ENCODE assay signal across 11 cellular contexts in the genomic region with DNA sequence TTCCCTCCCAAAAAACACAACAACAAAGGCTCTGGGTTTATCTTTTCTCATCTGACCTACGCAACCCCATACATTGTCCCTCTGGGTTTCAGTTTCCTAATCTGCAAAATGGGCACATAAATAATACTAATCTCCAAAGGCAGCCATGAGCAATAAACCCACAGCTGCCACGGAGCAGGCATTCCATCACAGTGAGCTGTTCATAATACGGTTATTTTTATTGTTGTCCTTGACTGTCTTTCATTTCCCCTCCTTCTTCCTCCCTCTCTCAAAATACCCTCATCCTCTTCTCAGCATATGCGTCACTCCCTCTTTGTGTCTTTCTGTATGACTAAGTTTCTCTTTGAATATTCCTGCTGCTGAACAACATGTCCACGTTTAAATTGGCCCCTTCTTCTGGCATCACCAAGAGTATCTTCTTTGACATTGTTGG.
DNase-seq lines count a peak whose midpoint lies in the region; ATAC-seq and TF ChIP-seq lines count a peak whose summit lies in the region.
"Had no signal": no experiment of that assay in that cellular context is flagged by ENCODE, and none has a peak within 500 bp of the region (broad histone marks: within the 10 kb centered on the region; RNA-seq: fewer than 3 reads in every experiment).

No MANE protein-coding gene starts in this region.

- TF ChIP-seq CTCF in CD4-positive, alpha-beta T cell (IDR thresholded peaks at IDR 0.05) = no peak
- no peak for TF ChIP-seq CTCF in GM23338 (conservative IDR thresholded peaks at IDR 0.05; ENCODE audit: low read depth in 2 of 2)

- no peaks in the 10 kb centered on the region for H3K4me1 ChIP-seq in GM23338 (ENCODE audit: insufficient read depth)
- H3K4me1 ChIP-seq: lower lobe of right lung had no signal

- H3K4me1 Mint-ChIP-seq in CD4-positive, alpha-beta T cell (ENCODE audit: low read depth) = peaks cover 20% of the 10 kb centered on the region
- no peaks in the 10 kb centered on the region for H3K4me1 Mint-ChIP-seq in GM23338

- no peak overlapping the region for H3K27ac ChIP-seq in CD4-positive, alpha-beta T cell (ENCODE audit: low read depth, low read length)
- no peak overlapping the region for H3K27ac ChIP-seq in GM23338 (ENCODE audit: low read depth)
- H3K27ac ChIP-seq: lower lobe of right lung had no signal

- no peak overlapping the region for H3K27ac Mint-ChIP-seq in CD4-positive, alpha-beta T cell
- no peak overlapping the region for H3K27ac Mint-ChIP-seq in GM23338

- H3K9me2 ChIP-seq in GM23338 (ENCODE audit: insufficient read depth) = no peaks in the 10 kb centered on the region

- H3K36me3 Mint-ChIP-seq in CD4-positive, alpha-beta T cell (ENCODE audit: low read depth) = no peaks in the 10 kb centered on the region
- no peaks in the 10 kb centered on the region; the same call in 1 of the 3 replicates for H3K36me3 Mint-ChIP-seq in GM23338 (ENCODE audit: low read depth)

- POLR2A ChIA-PET in CD4-positive, alpha-beta T cell (lab: Charles Lee) = no interaction called here

- H2AFZ ChIP-seq in GM23338 = no peak overlapping the region

- H3K9me3 Mint-ChIP-seq in CD4-positive, alpha-beta T cell = no peaks in the 10 kb centered on the region
- peaks cover 8% of the 10 kb centered on the region for H3K9me3 Mint-ChIP-seq in GM23338

- ATAC-seq in GM19372 (IDR thresholded peaks at IDR 0.05; ENCODE audit: low read depth, unreplicated experiment) (peak; percentile 66), HG03378 (IDR thresholded peaks at IDR 0.05; ENCODE audit: unreplicated experiment) (peak; percentile 73), GM21576 (IDR thresholded peaks at IDR 0.05; ENCODE audit: unreplicated experiment) (no peak), GM23338 (no peak)
- no peak for ATAC-seq in CD4-positive, alpha-beta T cell (ENCODE audit: poor library complexity)
- ATAC-seq: lower lobe of right lung had no signal

- no peaks in the 10 kb centered on the region for H3K79me2 ChIP-seq in GM23338 (replicated peaks; ENCODE audit: insufficient read depth)

- intact Hi-C loops in CD4-positive, alpha-beta T cell (cut with DNase I, micrococcal nuclease) = no loop called here

- no peak overlapping the region for H3K4me3 Mint-ChIP-seq in CD4-positive, alpha-beta T cell
- no peak overlapping the region for H3K4me3 Mint-ChIP-seq in GM23338

- H3K4me2 ChIP-seq in GM23338 = no peak overlapping the region

- no peaks in the 10 kb centered on the region for H4K20me1 ChIP-seq in GM23338 (replicated peaks; ENCODE audit: insufficient read depth)

- CTCF ChIA-PET in CD4-positive, alpha-beta T cell (lab: Charles Lee) = no interaction called here

- H3K27me3 Mint-ChIP-seq in CD4-positive, alpha-beta T cell = no peaks in the 10 kb centered on the region
- H3K27me3 Mint-ChIP-seq in GM23338 (ENCODE audit: insufficient read depth, low read depth, poor library complexity) = peaks cover 2% of the 10 kb centered on the region

- no peaks in the 10 kb centered on the region for H3K36me3 ChIP-seq in GM23338 (ENCODE audit: insufficient read depth)
- H3K36me3 ChIP-seq: lower lobe of right lung had no signal

- DNase-seq in EL (peak; percentile 75), astrocyte of the hippocampus (ENCODE audit: low read depth, low spot score) (peak; percentile 29), COLO668 (lab: John Stamatoyannopoulos, UW; ENCODE audit: unreplicated experiment) (no peak), GM23338 (ENCODE audit: low spot score) (no peak)
- no peak for DNase-seq in CD4-positive, alpha-beta T cell
- DNase-seq: cerebellar nuclear complex, GF-D8, lower lobe of right lung had no signal

- H3K4me3 ChIP-seq in GM23338 = no peak overlapping the region
- H3K4me3 ChIP-seq: lower lobe of right lung had no signal

- H3F3A ChIP-seq in GM23338 (replicated peaks; ENCODE audit: low read depth) = no peaks in the 10 kb centered on the region

- no peaks in the 10 kb centered on the region for H3K9me3 ChIP-seq in CD4-positive, alpha-beta T cell (ENCODE audit: control insufficient read depth, low read length)
- H3K9me3 ChIP-seq: lower lobe of right lung had no signal

- no peaks in the 10 kb centered on the region for H3K27me3 ChIP-seq in CD4-positive, alpha-beta T cell (ENCODE audit: control insufficient read depth, insufficient read depth, low read length)
- H3K27me3 ChIP-seq in GM23338 (ENCODE audit: insufficient read depth) = no peaks in the 10 kb centered on the region

TF ChIP-seq in GM23338, 12 proteins besides CTCF, POLR2A, EP300 and RAD21:
- TF ChIP-seq ZNF331 (CRISPR knock-in tag; IDR thresholded peaks at IDR 0.05; ENCODE audit: low read depth) (no peak), POLR2AphosphoS5 (IDR thresholded peaks at IDR 0.05; ENCODE audit: low read depth) (no peak), CREB1 (CRISPR knock-in tag; IDR thresholded peaks at IDR 0.05; ENCODE audit: low read depth) (no peak), EZH2phosphoT487 (IDR thresholded peaks at IDR 0.05; ENCODE audit: unreplicated experiment) (no peak), ZNF114 (CRISPR knock-in tag; IDR thresholded peaks at IDR 0.05) (no peak), NANOG (IDR thresholded peaks at IDR 0.05; ENCODE audit: borderline replicate concordance) (no peak), EZH2 (IDR thresholded peaks at IDR 0.05; ENCODE audit: low read depth, unreplicated experiment) (no peak), STAT1 (IDR thresholded peaks at IDR 0.05; ENCODE audit: unreplicated experiment) (no peak), JUNB (IDR thresholded peaks at IDR 0.05; ENCODE audit: unreplicated experiment) (no peak)
- TF ChIP-seq, protein P1, sequence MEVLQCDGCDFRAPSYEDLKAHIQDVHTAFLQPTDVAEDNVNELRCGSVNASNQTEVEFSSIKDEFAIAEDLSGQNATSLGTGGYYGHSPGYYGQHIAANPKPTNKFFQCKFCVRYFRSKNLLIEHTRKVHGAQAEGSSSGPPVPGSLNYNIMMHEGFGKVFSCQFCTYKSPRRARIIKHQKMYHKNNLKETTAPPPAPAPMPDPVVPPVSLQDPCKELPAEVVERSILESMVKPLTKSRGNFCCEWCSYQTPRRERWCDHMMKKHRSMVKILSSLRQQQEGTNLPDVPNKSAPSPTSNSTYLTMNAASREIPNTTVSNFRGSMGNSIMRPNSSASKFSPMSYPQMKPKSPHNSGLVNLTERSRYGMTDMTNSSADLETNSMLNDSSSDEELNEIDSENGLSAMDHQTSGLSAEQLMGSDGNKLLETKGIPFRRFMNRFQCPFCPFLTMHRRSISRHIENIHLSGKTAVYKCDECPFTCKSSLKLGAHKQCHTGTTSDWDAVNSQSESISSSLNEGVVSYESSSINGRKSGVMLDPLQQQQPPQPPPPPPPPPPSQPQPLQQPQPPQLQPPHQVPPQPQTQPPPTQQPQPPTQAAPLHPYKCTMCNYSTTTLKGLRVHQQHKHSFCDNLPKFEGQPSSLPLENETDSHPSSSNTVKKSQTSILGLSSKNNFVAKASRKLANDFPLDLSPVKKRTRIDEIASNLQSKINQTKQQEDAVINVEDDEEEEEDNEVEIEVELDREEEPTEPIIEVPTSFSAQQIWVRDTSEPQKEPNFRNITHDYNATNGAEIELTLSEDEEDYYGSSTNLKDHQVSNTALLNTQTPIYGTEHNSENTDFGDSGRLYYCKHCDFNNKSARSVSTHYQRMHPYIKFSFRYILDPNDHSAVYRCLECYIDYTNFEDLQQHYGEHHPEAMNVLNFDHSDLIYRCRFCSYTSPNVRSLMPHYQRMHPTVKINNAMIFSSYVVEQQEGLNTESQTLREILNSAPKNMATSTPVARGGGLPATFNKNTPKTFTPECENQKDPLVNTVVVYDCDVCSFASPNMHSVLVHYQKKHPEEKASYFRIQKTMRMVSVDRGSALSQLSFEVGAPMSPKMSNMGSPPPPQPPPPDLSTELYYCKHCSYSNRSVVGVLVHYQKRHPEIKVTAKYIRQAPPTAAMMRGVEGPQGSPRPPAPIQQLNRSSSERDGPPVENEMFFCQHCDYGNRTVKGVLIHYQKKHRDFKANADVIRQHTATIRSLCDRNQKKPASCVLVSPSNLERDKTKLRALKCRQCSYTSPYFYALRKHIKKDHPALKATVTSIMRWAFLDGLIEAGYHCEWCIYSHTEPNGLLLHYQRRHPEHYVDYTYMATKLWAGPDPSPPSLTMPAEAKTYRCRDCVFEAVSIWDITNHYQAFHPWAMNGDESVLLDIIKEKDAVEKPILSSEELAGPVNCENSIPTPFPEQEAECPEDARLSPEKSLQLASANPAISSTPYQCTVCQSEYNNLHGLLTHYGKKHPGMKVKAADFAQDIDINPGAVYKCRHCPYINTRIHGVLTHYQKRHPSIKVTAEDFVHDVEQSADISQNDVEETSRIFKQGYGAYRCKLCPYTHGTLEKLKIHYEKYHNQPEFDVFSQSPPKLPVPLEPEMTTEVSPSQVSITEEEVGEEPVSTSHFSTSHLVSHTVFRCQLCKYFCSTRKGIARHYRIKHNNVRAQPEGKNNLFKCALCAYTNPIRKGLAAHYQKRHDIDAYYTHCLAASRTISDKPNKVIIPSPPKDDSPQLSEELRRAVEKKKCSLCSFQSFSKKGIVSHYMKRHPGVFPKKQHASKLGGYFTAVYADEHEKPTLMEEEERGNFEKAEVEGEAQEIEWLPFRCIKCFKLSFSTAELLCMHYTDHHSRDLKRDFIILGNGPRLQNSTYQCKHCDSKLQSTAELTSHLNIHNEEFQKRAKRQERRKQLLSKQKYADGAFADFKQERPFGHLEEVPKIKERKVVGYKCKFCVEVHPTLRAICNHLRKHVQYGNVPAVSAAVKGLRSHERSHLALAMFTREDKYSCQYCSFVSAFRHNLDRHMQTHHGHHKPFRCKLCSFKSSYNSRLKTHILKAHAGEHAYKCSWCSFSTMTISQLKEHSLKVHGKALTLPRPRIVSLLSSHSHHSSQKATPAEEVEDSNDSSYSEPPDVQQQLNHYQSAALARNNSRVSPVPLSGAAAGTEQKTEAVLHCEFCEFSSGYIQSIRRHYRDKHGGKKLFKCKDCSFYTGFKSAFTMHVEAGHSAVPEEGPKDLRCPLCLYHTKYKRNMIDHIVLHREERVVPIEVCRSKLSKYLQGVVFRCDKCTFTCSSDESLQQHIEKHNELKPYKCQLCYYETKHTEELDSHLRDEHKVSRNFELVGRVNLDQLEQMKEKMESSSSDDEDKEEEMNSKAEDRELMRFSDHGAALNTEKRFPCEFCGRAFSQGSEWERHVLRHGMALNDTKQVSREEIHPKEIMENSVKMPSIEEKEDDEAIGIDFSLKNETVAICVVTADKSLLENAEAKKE (CRISPR knock-in tag; IDR thresholded peaks at IDR 0.05) = no peak

Comparison
In these comparisons a context has a peak if more than half of its experiments do, and no peak if none do; other contexts are left out.
1. DNase-seq: peak in EL (single experiment) and astrocyte of the hippocampus (single experiment); none in COLO668 (single experiment), CD4-positive, alpha-beta T cell (0 of 10) and GM23338 (single experiment).
2. ATAC-seq: peak in GM19372 (single experiment) and HG03378 (single experiment); none in CD4-positive, alpha-beta T cell (single experiment), GM21576 (single experiment) and GM23338 (single experiment).